Comparison of ENCODE assay signal across 8 cellular contexts in the genomic region with DNA sequence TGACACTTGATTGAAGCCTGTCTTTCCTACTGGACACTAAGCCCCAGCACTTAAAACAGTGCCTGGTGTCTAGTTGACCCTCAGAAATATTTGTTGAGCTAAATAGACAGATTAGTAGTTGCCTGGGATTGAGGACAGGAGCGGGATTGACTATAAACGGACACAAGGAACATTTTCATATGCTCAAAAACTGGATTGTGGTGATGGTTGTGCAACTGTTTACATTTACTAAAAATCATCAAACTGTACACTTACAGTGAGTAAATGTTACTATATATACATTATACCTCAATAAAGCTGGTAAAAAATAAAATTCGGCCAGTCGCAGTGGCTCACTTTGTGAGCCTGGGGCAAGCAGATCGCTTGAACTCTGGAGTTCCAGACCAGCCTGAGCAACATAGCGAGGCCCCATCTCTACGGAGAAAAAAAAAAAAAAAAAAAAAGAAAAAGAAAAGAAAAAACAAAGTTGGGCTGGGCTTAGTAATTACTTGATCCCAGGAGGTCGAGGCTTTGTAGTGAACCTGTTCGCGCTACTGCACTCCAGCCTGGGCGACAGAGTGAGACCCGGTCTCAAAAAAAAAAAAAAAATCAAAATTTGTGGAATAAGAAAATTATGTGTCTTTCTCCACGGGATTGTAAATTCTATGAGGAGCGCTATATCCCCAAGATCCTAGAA. TPM values are rescaled to one million over a fixed set of nuclear protein-coding genes. Genes with fewer than 3 reads are reported as not detected.
A peak's percentile ranks its signal among the peaks of the same experiment; 100 is the strongest.
DNase-seq lines count a peak whose midpoint lies in the region; ATAC-seq, FAIRE-seq and TF ChIP-seq lines count a peak whose summit lies in the region.

No MANE protein-coding gene starts in this region.

- peak overlapping the region; percentile 94 for H3K4me3 Mint-ChIP-seq in natural killer cell

- no peak for TF ChIP-seq CTCF in bronchial epithelial cell (IDR thresholded peaks at IDR 0.05; ENCODE audit: insufficient read depth, low read length, severe bottlenecking)
- no peak for TF ChIP-seq CTCF in natural killer cell (IDR thresholded peaks at IDR 0.05)

- DNase-seq in bronchial epithelial cell (ENCODE audit: low read depth) (no peak), natural killer cell (no peak), NCI-H2029 treated with DMSO at 0.1 percent for 48 hours (lab: John Stamatoyannopoulos, UW) (no peak), NCI-H1417 (lab: John Stamatoyannopoulos, UW) (no peak)
- DNase-seq in stimulated activated CD4-positive, alpha-beta T cell treated with anti-CD3 and anti-CD28 coated beads, Interleukin-12 subunit alpha, Interleukin-12 subunit beta, amount 100 ng/mL, for 4 hours: no peak

- no peaks in the 10 kb centered on the region for H3K9me3 Mint-ChIP-seq in natural killer cell

- H3K4me3 ChIP-seq in GM08714 (ENCODE audit: low read length) (peak overlapping the region; percentile 98), bronchial epithelial cell (ENCODE audit: low read depth, low read length) (peak overlapping the region; percentile 66)

- peaks cover 22 to 33% of the 10 kb centered on the region in 2 donors for H3K4me1 Mint-ChIP-seq in natural killer cell

- peak overlapping the region; percentile 91 for H3K27ac Mint-ChIP-seq in natural killer cell

- FAIRE-seq in bronchial epithelial cell (lab: Jason Lieb, UNC): no peak

- H3K36me3 ChIP-seq in bronchial epithelial cell (ENCODE audit: control insufficient read depth, insufficient read depth, low read length): no peaks in the 10 kb centered on the region

- H3K27me3 ChIP-seq in bronchial epithelial cell (ENCODE audit: control insufficient read depth, insufficient read depth, low read length): no peaks in the 10 kb centered on the region

- H3K27me3 Mint-ChIP-seq in natural killer cell (ENCODE audit: low read depth in 2 of 2): no peaks in the 10 kb centered on the region

- H3K36me3 Mint-ChIP-seq in natural killer cell: no peaks in the 10 kb centered on the region

- intact Hi-C loops in natural killer cell (cut with micrococcal nuclease): loop anchor here (5.0 kb wide), 1 partner anchor 149 kb away; a partner anchor contains a TSS

- ATAC-seq in HG03342 (IDR thresholded peaks at IDR 0.05; ENCODE audit: unreplicated experiment): peak; percentile 4
- peak in 2 of 3 donors; percentile 2 to 10 for ATAC-seq in natural killer cell
- ATAC-seq in GM21367 (IDR thresholded peaks at IDR 0.05; ENCODE audit: unreplicated experiment): no peak

RNA-seq across cellular contexts. Expression of a gene that starts 0.6 kb away (rescaled TPM):
- total RNA-seq in bronchial epithelial cell (27.9 and 30.8 TPM in 2 replicates), natural killer cell (10 to 100 TPM; 43.5 to 55.1 (median 53.3) TPM)

RNA-seq across cellular contexts. Expression of a gene that starts 17.3 kb away (rescaled TPM):
- total RNA-seq in bronchial epithelial cell (1.8 and 8.6 TPM in 2 replicates), natural killer cell (1 to 10 TPM in 1 of 3 donors, under 1 TPM in 2; 0.25 to 1.5 (median 0.99) TPM)

RNA-seq across cellular contexts. Expression of a gene that starts 56.2 kb away (rescaled TPM):
- total RNA-seq in bronchial epithelial cell (not detected in 2 replicates), natural killer cell (not detected)
